In genomic region chr1:32724678-32725594, GRCh38 we compare ENCODE assay signal across 8 cellular contexts. TPM values are rescaled to one million over a fixed set of nuclear protein-coding genes. Genes with fewer than 3 reads are reported as not detected.
DNase-seq lines count a peak whose midpoint lies in the region; ATAC-seq and TF ChIP-seq lines count a peak whose summit lies in the region.

No MANE protein-coding gene starts in this region.

- H3K79me1 ChIP-seq in mesendoderm (ENCODE audit: low read length), result no peaks in the 10 kb centered on the region

- BruUV-seq in mammary epithelial cell (replicated peaks; lab: Mats Ljungman, UMichigan), result TSS peak; percentile 40

- DNase-seq in activated T-cell treated with anti-CD3 and anti-CD28 coated beads, Interleukin-2, amount 50 U/mL, for 24 hours, result peak; percentile 41
- DNase-seq in activated T-cell treated with anti-CD3 and anti-CD28 coated beads for 4 hours (no peak), mammary epithelial cell (peak; percentile 93), mesendoderm (peak; percentile 96), ecto neural progenitor cell (ENCODE audit: low spot score) (no peak), HuH-7 (ENCODE audit: low spot score) (no peak)

- WGBS in mammary epithelial cell (ENCODE audit: low coverage, missing lambda C conversion rate), result 65% methylated on average over 14 of the region's 14 CpGs
- WGBS in mesendoderm (ENCODE audit: extremely low coverage, insufficient coverage, low lambda C conversion rate), result no CpG with 5 or more reads among the region's 14 CpGs

- no peak for ATAC-seq in GM19397 (IDR thresholded peaks at IDR 0.05; ENCODE audit: unreplicated experiment)

- TF ChIP-seq CTCF in mammary epithelial cell (conservative IDR thresholded peaks at IDR 0.05 in 1 of 2, IDR thresholded peaks at IDR 0.05 in 1 of 2; ENCODE audit: extremely low read depth in 1 of 2, insufficient read depth in 1 of 2, low read depth in 1 of 2, low read length in 2 of 2), result no peak

- H3K4me2 ChIP-seq in mammary epithelial cell (ENCODE audit: insufficient read depth, low read depth, low read length) (peak overlapping the region; percentile 43), mesendoderm (ENCODE audit: low read length) (no peak overlapping the region)

- H3K4me3 Mint-ChIP-seq in activated T-cell treated with anti-CD3 and anti-CD28 coated beads, Interleukin-2, amount 50 U/mL, for 24 hours, result no peak overlapping the region

- intact Hi-C loops in mammary epithelial cell (cut with micrococcal nuclease), result loop anchor here (2.0 kb wide), 2 partner anchors 16 to 36 kb away; a partner anchor contains a TSS

- peak overlapping the region; percentile 45 for H2AK5ac ChIP-seq in mesendoderm (ENCODE audit: low read length)

- CTCF ChIA-PET in mammary epithelial cell (lab: Charles Lee; ENCODE audit: low non-redundant PET), result no interaction called here

- H3K9ac ChIP-seq in mammary epithelial cell (ENCODE audit: insufficient read depth, low read length), result no peak overlapping the region
- H3K9ac ChIP-seq in mesendoderm (ENCODE audit: low read length), result peak overlapping the region; percentile 40

- in situ Hi-C loops in mammary epithelial cell (cut with MboI; ENCODE audit: low sequenced_read_pairs in 2 of 2), result no loop called here

- H4K20me1 ChIP-seq in mammary epithelial cell (ENCODE audit: insufficient read depth, low read length), result no peaks in the 10 kb centered on the region

- no peaks in the 10 kb centered on the region for H3K27me3 ChIP-seq in mammary epithelial cell (ENCODE audit: insufficient read depth, low read length)
- H3K27me3 ChIP-seq in mesendoderm (ENCODE audit: insufficient read depth, low read length, poor library complexity), result no peaks in the 10 kb centered on the region

- peak overlapping the region; percentile 96 for H2BK5ac ChIP-seq in mesendoderm (ENCODE audit: low read length)

- peak overlapping the region; percentile 57 for H3K27ac Mint-ChIP-seq in activated T-cell treated with anti-CD3 and anti-CD28 coated beads, Interleukin-2, amount 50 U/mL, for 24 hours

- no peaks in the 10 kb centered on the region for H3K9me3 Mint-ChIP-seq in activated T-cell treated with anti-CD3 and anti-CD28 coated beads, Interleukin-2, amount 50 U/mL, for 24 hours

- H3K56ac ChIP-seq in mesendoderm (ENCODE audit: low read length), result peak overlapping the region; percentile 80

- H3K9me3 ChIP-seq in mammary epithelial cell (replicated peaks; ENCODE audit: insufficient read depth, low read length), result no peaks in the 10 kb centered on the region

- H3K36me3 ChIP-seq in mammary epithelial cell (ENCODE audit: insufficient read depth, low read length), result no peaks in the 10 kb centered on the region
- no peaks in the 10 kb centered on the region for H3K36me3 ChIP-seq in mesendoderm (ENCODE audit: control insufficient read depth, insufficient read depth, low read length)

- peak overlapping the region; percentile 12 for H3K18ac ChIP-seq in mesendoderm (ENCODE audit: low read length)

- H2BK15ac ChIP-seq in mesendoderm (replicated peaks; ENCODE audit: low read depth), result no peak overlapping the region

- H3K4ac ChIP-seq in mesendoderm (ENCODE audit: low read depth, low read length), result peak overlapping the region; percentile 40

- H4K5ac ChIP-seq in mesendoderm (ENCODE audit: low read length), result no peak overlapping the region

- no peak overlapping the region for H3K23ac ChIP-seq in mesendoderm (ENCODE audit: low read length)

- H4K8ac ChIP-seq in mesendoderm (ENCODE audit: low read depth, low read length), result no peak overlapping the region

- dilution Hi-C loops in mammary epithelial cell (cut with HindIII; ENCODE audit: low sequenced_read_pairs), result no loop called here

- peak overlapping the region; percentile 23 for H2BK120ac ChIP-seq in mesendoderm (ENCODE audit: low read depth, low read length)

- H3K79me2 ChIP-seq in mammary epithelial cell (ENCODE audit: insufficient read depth, low read length) (no peaks in the 10 kb centered on the region), mesendoderm (ENCODE audit: control insufficient read depth, insufficient read depth, low read length) (no peaks in the 10 kb centered on the region)

- H2AFZ ChIP-seq in mammary epithelial cell (ENCODE audit: low read depth, low read length), result peak overlapping the region; percentile 34

- H3K36me3 Mint-ChIP-seq in activated T-cell treated with anti-CD3 and anti-CD28 coated beads, Interleukin-2, amount 50 U/mL, for 24 hours (ENCODE audit: low read depth), result no peaks in the 10 kb centered on the region

- H3K27ac ChIP-seq in mammary epithelial cell (ENCODE audit: insufficient read depth, low read depth, low read length), result peak overlapping the region; percentile 37
- peak overlapping the region; percentile 15 for H3K27ac ChIP-seq in mesendoderm (ENCODE audit: low read depth, low read length)

- H3K27me3 Mint-ChIP-seq in activated T-cell treated with anti-CD3 and anti-CD28 coated beads, Interleukin-2, amount 50 U/mL, for 24 hours, result peaks cover 22% of the 10 kb centered on the region

- peaks cover 15% of the 10 kb centered on the region for H3K4me1 ChIP-seq in mammary epithelial cell (ENCODE audit: insufficient read depth, low read length)
- peaks cover 7% of the 10 kb centered on the region for H3K4me1 ChIP-seq in mesendoderm (ENCODE audit: control insufficient read depth, low read depth, low read length)

- H3K4me1 Mint-ChIP-seq in activated T-cell treated with anti-CD3 and anti-CD28 coated beads, Interleukin-2, amount 50 U/mL, for 24 hours (ENCODE audit: low read depth), result peaks cover 12% of the 10 kb centered on the region

- no peak overlapping the region for H3K4me3 ChIP-seq in mammary epithelial cell (replicated peaks in 1 of 3; ENCODE audit: insufficient read depth in 1 of 3, low read depth in 2 of 3, low read length in 3 of 3)
- no peak overlapping the region for H3K4me3 ChIP-seq in mesendoderm (ENCODE audit: low read length)

TF ChIP-seq in PFSK-1, 5 proteins besides CTCF, POLR2A, EP300 and RAD21:
- TF ChIP-seq POLR2AphosphoS5 (IDR thresholded peaks at IDR 0.05; ENCODE audit: low read depth, low read length) (no peak), TAF1 (IDR thresholded peaks at IDR 0.05; ENCODE audit: borderline replicate concordance, insufficient read depth, low read length) (no peak), FOXP2 (optimal IDR thresholded peaks at IDR 0.05; ENCODE audit: borderline replicate concordance, extremely low read depth, extremely low read length, insufficient read depth) (peak; percentile 44), SIN3A (IDR thresholded peaks at IDR 0.05; ENCODE audit: borderline replicate concordance, insufficient read depth, low read length) (0 out of 2 replicates have a peak, but pooled peaks have one; percentile 14)
- TF ChIP-seq, protein P1, sequence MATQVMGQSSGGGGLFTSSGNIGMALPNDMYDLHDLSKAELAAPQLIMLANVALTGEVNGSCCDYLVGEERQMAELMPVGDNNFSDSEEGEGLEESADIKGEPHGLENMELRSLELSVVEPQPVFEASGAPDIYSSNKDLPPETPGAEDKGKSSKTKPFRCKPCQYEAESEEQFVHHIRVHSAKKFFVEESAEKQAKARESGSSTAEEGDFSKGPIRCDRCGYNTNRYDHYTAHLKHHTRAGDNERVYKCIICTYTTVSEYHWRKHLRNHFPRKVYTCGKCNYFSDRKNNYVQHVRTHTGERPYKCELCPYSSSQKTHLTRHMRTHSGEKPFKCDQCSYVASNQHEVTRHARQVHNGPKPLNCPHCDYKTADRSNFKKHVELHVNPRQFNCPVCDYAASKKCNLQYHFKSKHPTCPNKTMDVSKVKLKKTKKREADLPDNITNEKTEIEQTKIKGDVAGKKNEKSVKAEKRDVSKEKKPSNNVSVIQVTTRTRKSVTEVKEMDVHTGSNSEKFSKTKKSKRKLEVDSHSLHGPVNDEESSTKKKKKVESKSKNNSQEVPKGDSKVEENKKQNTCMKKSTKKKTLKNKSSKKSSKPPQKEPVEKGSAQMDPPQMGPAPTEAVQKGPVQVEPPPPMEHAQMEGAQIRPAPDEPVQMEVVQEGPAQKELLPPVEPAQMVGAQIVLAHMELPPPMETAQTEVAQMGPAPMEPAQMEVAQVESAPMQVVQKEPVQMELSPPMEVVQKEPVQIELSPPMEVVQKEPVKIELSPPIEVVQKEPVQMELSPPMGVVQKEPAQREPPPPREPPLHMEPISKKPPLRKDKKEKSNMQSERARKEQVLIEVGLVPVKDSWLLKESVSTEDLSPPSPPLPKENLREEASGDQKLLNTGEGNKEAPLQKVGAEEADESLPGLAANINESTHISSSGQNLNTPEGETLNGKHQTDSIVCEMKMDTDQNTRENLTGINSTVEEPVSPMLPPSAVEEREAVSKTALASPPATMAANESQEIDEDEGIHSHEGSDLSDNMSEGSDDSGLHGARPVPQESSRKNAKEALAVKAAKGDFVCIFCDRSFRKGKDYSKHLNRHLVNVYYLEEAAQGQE (IDR thresholded peaks at IDR 0.05; ENCODE audit: insufficient read depth in 1 of 2, low read depth in 2 of 2, low read length in 2 of 2), result no peak

RNA-seq across cellular contexts. Expression of gene SYNC, which starts 22.4 kb away (rescaled TPM):
- polyA plus RNA-seq in PFSK-1 (2012; ENCODE audit: insufficient read length, low read depth), result 0.83 TPM
- total RNA-seq in mammary epithelial cell, result 10 to 100 TPM in 1 of 2 donors, 1 to 10 TPM in 1; 9.2 to 60.0 TPM
- 7.6 TPM for polyA plus RNA-seq in mammary epithelial cell
- polyA minus RNA-seq in mammary epithelial cell, result 7.9 TPM
- polyA plus RNA-seq in mesendoderm (2013, experiment 1 of 2), result 0.11 TPM
- 0.06 TPM for polyA plus RNA-seq in mesendoderm (2013, experiment 2 of 2)

Comparison
In these comparisons a context has a peak if more than half of its experiments do, and no peak if none do; other contexts are left out.
1. DNase-seq: peak in activated T-cell treated with anti-CD3 and anti-CD28 coated beads, Interleukin-2, amount 50 U/mL, for 24 hours (single experiment), mammary epithelial cell (single experiment) and mesendoderm (single experiment); none in activated T-cell treated with anti-CD3 and anti-CD28 coated beads for 4 hours (single experiment), ecto neural progenitor cell (single experiment) and HuH-7 (single experiment).